In the genomic region with DNA sequence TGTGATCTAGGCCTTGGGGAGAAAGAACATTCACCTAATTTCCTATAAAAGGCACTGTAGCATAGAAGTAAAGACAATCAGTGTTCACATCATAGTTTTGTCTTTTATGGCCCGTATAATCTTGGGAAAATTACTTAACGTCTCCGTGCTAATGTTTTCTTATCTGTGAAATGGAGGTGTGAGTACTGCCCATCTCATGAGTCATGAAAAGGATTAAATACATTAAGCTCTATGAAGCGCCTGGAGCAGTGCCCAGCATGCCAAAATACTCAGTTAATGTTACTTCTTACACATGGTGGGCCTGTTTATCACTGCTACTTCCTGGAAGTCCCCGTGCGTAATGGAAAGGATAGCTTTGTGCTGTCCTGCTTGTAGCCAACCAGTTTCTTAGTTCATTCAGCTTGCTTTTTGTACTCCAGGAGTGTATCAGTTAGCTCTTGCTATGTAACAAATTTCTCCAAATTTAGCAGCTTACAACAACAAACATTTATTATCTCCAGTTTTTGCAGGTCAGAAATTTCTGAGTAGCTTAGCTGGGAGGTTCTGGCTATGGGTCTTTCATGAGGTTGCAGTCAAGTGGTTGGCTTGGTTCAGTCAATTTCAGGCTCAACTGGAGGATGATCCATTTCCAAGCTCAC, we compare ENCODE assay signal across 19 cellular contexts.
DNase-seq lines count a peak whose midpoint lies in the region; ATAC-seq and TF ChIP-seq lines count a peak whose summit lies in the region.
"Had no signal": no experiment of that assay in that cellular context is flagged by ENCODE, and none has a peak within 500 bp of the region (broad histone marks: within the 10 kb centered on the region; RNA-seq: fewer than 3 reads in every experiment).

No MANE protein-coding gene starts in this region.

- intact Hi-C loops in A673 (cut with micrococcal nuclease; ENCODE audit: unreplicated experiment): no loop called here

- H2BK120ac ChIP-seq in mesenchymal stem cell (ENCODE audit: low read depth, low read length): no peak overlapping the region

- no peak overlapping the region for H3K14ac ChIP-seq in mesenchymal stem cell (ENCODE audit: low read length in 2 of 2)

- no peaks in the 10 kb centered on the region for H3K9me3 ChIP-seq in A673 (ENCODE audit: low read depth, low read length, poor library complexity, severe bottlenecking)
- H3K9me3 ChIP-seq in mesenchymal stem cell (ENCODE audit: control insufficient read depth, low read length): peaks cover 3% of the 10 kb centered on the region
- H3K9me3 ChIP-seq: psoas muscle had no signal

- H3K27ac Mint-ChIP-seq in stimulated activated naive CD8-positive, alpha-beta T cell treated with anti-CD3 and anti-CD28 coated beads, Interleukin-15, amount 100 ng/mL, for 72 hours: no peak overlapping the region
- H3K27ac Mint-ChIP-seq: H9, IgD-negative memory B cell had no signal

- H3K4me2 ChIP-seq in mesenchymal stem cell (ENCODE audit: low read length, poor library complexity, severe bottlenecking): no peak overlapping the region

- TF ChIP-seq CTCF in A673 (conservative IDR thresholded peaks at IDR 0.05; ENCODE audit: low read depth, low read length): no peak

- 46% methylated on average over 4 of the region's 6 CpGs for WGBS in mesenchymal stem cell

- no peaks in the 10 kb centered on the region for H3K27me3 ChIP-seq in A673 (replicated peaks; ENCODE audit: insufficient read depth, low read depth, low read length, poor library complexity)
- H3K27me3 ChIP-seq in mesenchymal stem cell (ENCODE audit: control insufficient read depth in 1 of 2, insufficient read depth in 1 of 2, low read length in 2 of 2): peaks cover 0 to 4% of the 10 kb centered on the region in 2 experiments

- no peak overlapping the region for H2BK15ac ChIP-seq in mesenchymal stem cell (ENCODE audit: low read depth, poor library complexity, severe bottlenecking)

- BruUV-seq in A673 (replicated peaks; lab: Mats Ljungman, UMichigan): no TSS peak

- no peak overlapping the region for H3K9ac ChIP-seq in mesenchymal stem cell (ENCODE audit: low read length)

- no peaks in the 10 kb centered on the region for H3K36me3 ChIP-seq in A673 (ENCODE audit: insufficient read depth, low read length, poor library complexity, severe bottlenecking)
- H3K36me3 ChIP-seq in mesenchymal stem cell (ENCODE audit: control insufficient read depth in 1 of 2, insufficient read depth in 2 of 2, low read depth in 1 of 2, low read length in 2 of 2): no peaks in the 10 kb centered on the region

- no peak overlapping the region for H2AFZ ChIP-seq in mesenchymal stem cell (ENCODE audit: low read depth, low read length)

- no peak overlapping the region for H4K8ac ChIP-seq in mesenchymal stem cell (ENCODE audit: low read length)

- peak overlapping the region in 1 of 2 experiments; percentile 34 for H3K4ac ChIP-seq in mesenchymal stem cell (ENCODE audit: low read depth in 1 of 2, low read length in 2 of 2)

- H3K18ac ChIP-seq in mesenchymal stem cell (ENCODE audit: low read depth in 1 of 2, low read length in 2 of 2): peak overlapping the region; percentile 16 to 81

- H3K27ac ChIP-seq in A673 (ENCODE audit: low read depth, low read length, poor library complexity, severe bottlenecking): no peak overlapping the region
- peak overlapping the region; percentile 9 for H3K27ac ChIP-seq in epithelial cell of prostate
- peak overlapping the region; percentile 58 for H3K27ac ChIP-seq in mesenchymal stem cell (ENCODE audit: low read length, poor library complexity, severe bottlenecking)
- H3K27ac ChIP-seq: C4-2B, psoas muscle had no signal

- no peak overlapping the region for H3K4me3 Mint-ChIP-seq in stimulated activated naive CD8-positive, alpha-beta T cell treated with anti-CD3 and anti-CD28 coated beads, Interleukin-15, amount 100 ng/mL, for 72 hours
- H3K4me3 Mint-ChIP-seq: H9, IgD-negative memory B cell had no signal

- DNase-seq in A673 (ENCODE audit: low spot score): peak; percentile 1
- DNase-seq in NCI-H460 (ENCODE audit: extremely low read depth, low read depth): peak; percentile 83
- no peak for DNase-seq in epithelial cell of prostate (ENCODE audit: low read depth, low spot score)
- DNase-seq in mesenchymal stem cell: peak; percentile 42
- DNase-seq in stimulated activated naive CD8-positive, alpha-beta T cell treated with anti-CD3 and anti-CD28 coated beads, Interleukin-15, amount 100 ng/mL, for 72 hours: no peak
- DNase-seq in NCI-H2171 (lab: John Stamatoyannopoulos, UW): no peak
- no peak for DNase-seq in NCI-H526 (lab: John Stamatoyannopoulos, UW)
- DNase-seq: activated CD4-positive, alpha-beta T cell treated with anti-CD3 and anti-CD28 coated beads for 48 hours; activated effector memory CD4-positive, alpha-beta T cell treated with anti-CD3 and anti-CD28 coated beads, Interleukin-2, amount 50 U/mL, for 16 hours; GDM1; H9; NCI-H187 treated with DMSO at 0.1 percent for 48 hours; NCI-H446 treated with DMSO at 0.1 percent for 48 hours; psoas muscle; Right ventricle myocardium superior; stimulated activated CD4-positive, alpha-beta T cell treated with anti-CD3 and anti-CD28 coated beads, Interleukin-15, amount 100 ng/mL, for 24 hours had no signal

- no peak overlapping the region for H3K23ac ChIP-seq in mesenchymal stem cell (ENCODE audit: low read length in 2 of 2)

- H3K4me1 Mint-ChIP-seq in stimulated activated naive CD8-positive, alpha-beta T cell treated with anti-CD3 and anti-CD28 coated beads, Interleukin-15, amount 100 ng/mL, for 72 hours: peaks cover 5% of the 10 kb centered on the region
- H3K4me1 Mint-ChIP-seq: IgD-negative memory B cell had no signal

- POLR2A ChIA-PET in A673 (lab: Charles Lee; ENCODE audit: low non-redundant PET): no interaction called here

- H2BK12ac ChIP-seq in mesenchymal stem cell (ENCODE audit: low read length in 2 of 2): peak overlapping the region; percentile 34 to 97

- H3K4me1 ChIP-seq in A673 (ENCODE audit: insufficient read depth, low read length, poor library complexity, severe bottlenecking) (no peaks in the 10 kb centered on the region), mesenchymal stem cell (ENCODE audit: control insufficient read depth, insufficient read depth, low read depth, low read length) (peaks cover 6% of the 10 kb centered on the region)
- H3K4me1 ChIP-seq: psoas muscle had no signal

- no peak overlapping the region for H4K91ac ChIP-seq in mesenchymal stem cell (ENCODE audit: low read length)

- H3K79me1 ChIP-seq in mesenchymal stem cell (replicated peaks; ENCODE audit: low read length, poor library complexity, severe bottlenecking): no peaks in the 10 kb centered on the region

- CTCF ChIA-PET in A673 (lab: Charles Lee): no interaction called here

- H2AK5ac ChIP-seq in mesenchymal stem cell (ENCODE audit: low read length, severe bottlenecking): no peak overlapping the region

- no peak for ATAC-seq in HG03097 (IDR thresholded peaks at IDR 0.05; ENCODE audit: low FRiP score, unreplicated experiment)
- no peak for ATAC-seq in stimulated activated naive CD8-positive, alpha-beta T cell treated with anti-CD3 and anti-CD28 coated beads, Interleukin-15, amount 100 ng/mL, for 72 hours
- ATAC-seq: psoas muscle had no signal

- H3K4me3 ChIP-seq in A673 (ENCODE audit: low read depth, low read length, poor library complexity, severe bottlenecking): no peak overlapping the region
- H3K4me3 ChIP-seq in mesenchymal stem cell (ENCODE audit: insufficient read depth in 1 of 2, low read depth in 1 of 2, low read length in 2 of 2): no peak overlapping the region
- H3K4me3 ChIP-seq: psoas muscle had no signal

- H3K9me3 Mint-ChIP-seq in stimulated activated naive CD8-positive, alpha-beta T cell treated with anti-CD3 and anti-CD28 coated beads, Interleukin-15, amount 100 ng/mL, for 72 hours: peaks cover 14 to 18% of the 10 kb centered on the region in 2 donors

- H2BK5ac ChIP-seq in mesenchymal stem cell (ENCODE audit: low read depth, low read length, poor library complexity, severe bottlenecking): no peak overlapping the region

- no peaks in the 10 kb centered on the region for H3K27me3 Mint-ChIP-seq in stimulated activated naive CD8-positive, alpha-beta T cell treated with anti-CD3 and anti-CD28 coated beads, Interleukin-15, amount 100 ng/mL, for 72 hours
- H3K27me3 Mint-ChIP-seq: IgD-negative memory B cell had no signal

Comparison
In these comparisons a context has a peak if more than half of its experiments do, and no peak if none do; other contexts are left out.
1. DNase-seq: peak in A673 (single experiment), NCI-H460 (single experiment) and mesenchymal stem cell (single experiment); none in epithelial cell of prostate (single experiment), stimulated activated naive CD8-positive, alpha-beta T cell treated with anti-CD3 and anti-CD28 coated beads, Interleukin-15, amount 100 ng/mL, for 72 hours (0 of 2), NCI-H2171 (single experiment) and NCI-H526 (0 of 2).